In the genomic region with DNA sequence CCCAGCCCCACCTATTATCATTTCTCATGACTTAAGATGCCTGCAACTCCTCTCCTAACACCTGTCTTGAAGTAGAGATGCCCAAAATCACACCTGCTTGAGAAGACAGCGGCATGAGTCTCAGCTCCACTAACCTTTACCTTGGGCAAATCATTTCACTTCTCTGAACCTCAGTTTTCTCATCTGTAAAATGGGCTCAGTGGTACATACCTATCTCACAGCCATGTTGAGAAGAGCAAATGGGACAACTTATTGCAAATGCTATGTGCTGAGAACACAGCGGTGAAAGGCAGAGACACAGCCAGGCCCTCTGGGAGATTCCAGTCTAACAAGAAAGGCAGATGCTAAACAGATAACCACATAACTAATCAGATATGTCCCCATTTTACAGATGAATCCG, we compare ENCODE assay signal across 1 cellular context.
A peak's percentile ranks its signal among the peaks of the same experiment; 100 is the strongest.
TF ChIP-seq lines count a peak whose summit lies in the region.

No MANE protein-coding gene starts in this region.

TF ChIP-seq in HepG2, 621 proteins besides CTCF, POLR2A, EP300 and RAD21:
- TF ChIP-seq ZNF607 (CRISPR knock-in tag; IDR thresholded peaks at IDR 0.05; ENCODE audit: borderline replicate concordance) (no peak), CHD4 (IDR thresholded peaks at IDR 0.05; ENCODE audit: borderline replicate concordance, low read length) (0 out of 2 replicates have a peak, but pooled peaks have one; percentile 41), LRRFIP1 (CRISPR knock-in tag; conservative IDR thresholded peaks at IDR 0.05) (no peak), ZMYM3 (CRISPR knock-in tag; IDR thresholded peaks at IDR 0.05) (peak; percentile 67; the same call in 1 of the 2 replicates), ZNF629 (CRISPR knock-in tag; conservative IDR thresholded peaks at IDR 0.05) (peak; percentile 97), ARNTL (CRISPR knock-in tag; IDR thresholded peaks at IDR 0.05) (no peak), ZFP90 (CRISPR knock-in tag; IDR thresholded peaks at IDR 0.05; ENCODE audit: borderline replicate concordance) (no peak), TAF15 (IDR thresholded peaks at IDR 0.05; ENCODE audit: low read depth, low read length, poor library complexity, severe bottlenecking) (no peak), TRIM22 (IDR thresholded peaks at IDR 0.05) (no peak), ADNP (CRISPR knock-in tag; IDR thresholded peaks at IDR 0.05) (0 out of 2 replicates have a peak, but pooled peaks have one; percentile 39), NR2F2 (IDR thresholded peaks at IDR 0.05; ENCODE audit: borderline replicate concordance, low read depth) (no peak), CENPT (CRISPR knock-in tag; IDR thresholded peaks at IDR 0.05; ENCODE audit: low read depth) (no peak), POLR2G (IDR thresholded peaks at IDR 0.05; ENCODE audit: low read depth, low read length) (peak; percentile 42; the same call in 1 of the 2 replicates), ZNF569 (CRISPR knock-in tag; IDR thresholded peaks at IDR 0.05; ENCODE audit: borderline replicate concordance) (no peak), SMAD1 (CRISPR knock-in tag; IDR thresholded peaks at IDR 0.05; ENCODE audit: borderline replicate concordance, low read depth) (no peak), NCOA1 (CRISPR knock-in tag; IDR thresholded peaks at IDR 0.05) (no peak), ZNF224 (CRISPR knock-in tag; IDR thresholded peaks at IDR 0.05) (no peak)
- TF ChIP-seq, protein P1, sequence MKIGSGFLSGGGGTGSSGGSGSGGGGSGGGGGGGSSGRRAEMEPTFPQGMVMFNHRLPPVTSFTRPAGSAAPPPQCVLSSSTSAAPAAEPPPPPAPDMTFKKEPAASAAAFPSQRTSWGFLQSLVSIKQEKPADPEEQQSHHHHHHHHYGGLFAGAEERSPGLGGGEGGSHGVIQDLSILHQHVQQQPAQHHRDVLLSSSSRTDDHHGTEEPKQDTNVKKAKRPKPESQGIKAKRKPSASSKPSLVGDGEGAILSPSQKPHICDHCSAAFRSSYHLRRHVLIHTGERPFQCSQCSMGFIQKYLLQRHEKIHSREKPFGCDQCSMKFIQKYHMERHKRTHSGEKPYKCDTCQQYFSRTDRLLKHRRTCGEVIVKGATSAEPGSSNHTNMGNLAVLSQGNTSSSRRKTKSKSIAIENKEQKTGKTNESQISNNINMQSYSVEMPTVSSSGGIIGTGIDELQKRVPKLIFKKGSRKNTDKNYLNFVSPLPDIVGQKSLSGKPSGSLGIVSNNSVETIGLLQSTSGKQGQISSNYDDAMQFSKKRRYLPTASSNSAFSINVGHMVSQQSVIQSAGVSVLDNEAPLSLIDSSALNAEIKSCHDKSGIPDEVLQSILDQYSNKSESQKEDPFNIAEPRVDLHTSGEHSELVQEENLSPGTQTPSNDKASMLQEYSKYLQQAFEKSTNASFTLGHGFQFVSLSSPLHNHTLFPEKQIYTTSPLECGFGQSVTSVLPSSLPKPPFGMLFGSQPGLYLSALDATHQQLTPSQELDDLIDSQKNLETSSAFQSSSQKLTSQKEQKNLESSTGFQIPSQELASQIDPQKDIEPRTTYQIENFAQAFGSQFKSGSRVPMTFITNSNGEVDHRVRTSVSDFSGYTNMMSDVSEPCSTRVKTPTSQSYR (CRISPR knock-in tag; IDR thresholded peaks at IDR 0.05; ENCODE audit: borderline replicate concordance): no peak
